Comparison of ENCODE assay signal across 8 cellular contexts in genomic region chr6:138289739-138290138, GRCh38.
DNase-seq lines count a peak whose midpoint lies in the region; ATAC-seq, FAIRE-seq and TF ChIP-seq lines count a peak whose summit lies in the region.

No MANE protein-coding gene starts in this region.

- H3K4me3 ChIP-seq in DND-41 (ENCODE audit: low read depth in 1 of 2, low read length in 2 of 2) (no peak overlapping the region), HepG2 (replicated peaks in 1 of 3; ENCODE audit: insufficient read depth in 1 of 3, low read depth in 2 of 3, low read length in 3 of 3) (no peak overlapping the region)

- peak; percentile 21 for FAIRE-seq in HepG2 (lab: Jason Lieb, UNC)
- FAIRE-seq in RCC 7860 (lab: Jason Lieb, UNC): no peak

- peak; percentile 44 for TF ChIP-seq RAD21 in HepG2 (CRISPR knock-in tag; IDR thresholded peaks at IDR 0.05)

- no peak for DNase-seq in DND-41
- DNase-seq in RPMI8226: peak; percentile 9
- DNase-seq in HepG2 (ENCODE audit: low spot score): peak; percentile 47
- DNase-seq in RCC 7860 (ENCODE audit: low spot score): no peak
- no peak for DNase-seq in activated CD4-positive, alpha-beta T cell treated with anti-CD3 and anti-CD28 coated beads, Interleukin-2, amount 10 ng/mL, durations not matched to agents 24 days and 14 days

- H3K27me3 ChIP-seq in DND-41 (ENCODE audit: insufficient read depth, low read length, poor library complexity): no peaks in the 10 kb centered on the region
- no peaks in the 10 kb centered on the region for H3K27me3 ChIP-seq in HepG2 (ENCODE audit: control insufficient read depth in 1 of 2, insufficient read depth in 2 of 2, low read length in 2 of 2)

- no TSS peak for BruUV-seq in HepG2 (replicated peaks; lab: Mats Ljungman, UMichigan)

- no peak overlapping the region for H3K27ac Mint-ChIP-seq in activated CD4-positive, alpha-beta T cell treated with anti-CD3 and anti-CD28 coated beads, Interleukin-2, amount 10 ng/mL, durations not matched to agents 24 days and 14 days

- 34% methylated on average over 6 of the region's 6 CpGs for WGBS in HepG2 (ENCODE audit: low lambda C conversion rate)

- H3K79me2 ChIP-seq in DND-41 (ENCODE audit: insufficient read depth, low read length): no peaks in the 10 kb centered on the region
- H3K79me2 ChIP-seq in HepG2 (ENCODE audit: insufficient read depth, low read length): no peaks in the 10 kb centered on the region

- ATAC-seq in DND-41 (ENCODE audit: insufficient read depth, low read depth) (no peak), GM21717 (IDR thresholded peaks at IDR 0.05; ENCODE audit: unreplicated experiment) (peak; percentile 69), HepG2 (peak; percentile 90), GM21786 (IDR thresholded peaks at IDR 0.05; ENCODE audit: unreplicated experiment) (no peak), HG03520 (IDR thresholded peaks at IDR 0.05; ENCODE audit: unreplicated experiment) (no peak)

- in situ Hi-C loops in HepG2 (cut with HindIII; ENCODE audit: extremely low pct_ligation_motif_present, low pct_unique_long_range_greater_than_20kb): loop anchor here (5.0 to 25.0 kb wide), 2 partner anchors 172 to 298 kb away; no protein-coding TSS in a partner anchor

- no peaks in the 10 kb centered on the region for H3K36me3 ChIP-seq in DND-41 (ENCODE audit: insufficient read depth, low read length)
- no peaks in the 10 kb centered on the region for H3K36me3 ChIP-seq in HepG2 (replicated peaks in 1 of 2; ENCODE audit: control insufficient read depth in 1 of 2, insufficient read depth in 2 of 2, low read length in 2 of 2)

- no peak overlapping the region for H3K4me3 Mint-ChIP-seq in activated CD4-positive, alpha-beta T cell treated with anti-CD3 and anti-CD28 coated beads, Interleukin-2, amount 10 ng/mL, durations not matched to agents 24 days and 14 days

- no peak overlapping the region for H3K9ac ChIP-seq in DND-41 (ENCODE audit: low read depth, low read length)
- H3K9ac ChIP-seq in HepG2 (ENCODE audit: insufficient read depth, low read depth, low read length): no peak overlapping the region

- TF ChIP-seq EP300 in HepG2 (IDR thresholded peaks at IDR 0.05; ENCODE audit: low read depth in 2 of 2, low read length in 2 of 2) (no peak), HepG2 (CRISPR knock-in tag; IDR thresholded peaks at IDR 0.05; ENCODE audit: borderline replicate concordance) (no peak)

- no peaks in the 10 kb centered on the region for H3K9me3 Mint-ChIP-seq in activated CD4-positive, alpha-beta T cell treated with anti-CD3 and anti-CD28 coated beads, Interleukin-2, amount 10 ng/mL, durations not matched to agents 24 days and 14 days

- H3K4me1 ChIP-seq in DND-41 (ENCODE audit: insufficient read depth, low read length) (no peaks in the 10 kb centered on the region), HepG2 (ENCODE audit: insufficient read depth, low read length) (0 out of 2 replicates have a peak, but pooled peaks cover 5% of the 10 kb centered on the region)

- no peak overlapping the region for H3K4me2 ChIP-seq in DND-41 (ENCODE audit: insufficient read depth, low read length)
- peak overlapping the region; percentile 56 for H3K4me2 ChIP-seq in HepG2 (ENCODE audit: low read depth, low read length)

- CTCF ChIA-PET in HepG2 (lab: Yijun Ruan, JAX; ENCODE audit: low intra/inter-chr PET ratio, low total read pairs): interaction anchor here (0.9 to 1.1 kb wide), 3 partner anchors 12 to 114 kb away, joined by 3 to 8 read pairs (median 3); partner anchors contain the start of gene HEBP2

- no peaks in the 10 kb centered on the region for H3K36me3 Mint-ChIP-seq in activated CD4-positive, alpha-beta T cell treated with anti-CD3 and anti-CD28 coated beads, Interleukin-2, amount 10 ng/mL, durations not matched to agents 24 days and 14 days (ENCODE audit: low read depth)

- POLR2A ChIA-PET in HepG2 (lab: Yijun Ruan, JAX): no interaction called here

- no peak for TF ChIP-seq POLR2A in HepG2 (IDR thresholded peaks at IDR 0.05; ENCODE audit: insufficient read depth in 1 of 2, low read depth in 2 of 2, low read length in 2 of 2)

- H3K27ac ChIP-seq in DND-41 (ENCODE audit: low read length) (no peak overlapping the region), HepG2 (ENCODE audit: extremely low read length, insufficient read depth, low read length) (no peak overlapping the region)

- peaks cover 2% of the 10 kb centered on the region for H3K4me1 Mint-ChIP-seq in activated CD4-positive, alpha-beta T cell treated with anti-CD3 and anti-CD28 coated beads, Interleukin-2, amount 10 ng/mL, durations not matched to agents 24 days and 14 days

- intact Hi-C loops in HepG2 (cut with micrococcal nuclease; ENCODE audit: unreplicated experiment): loop anchor here (1.0 to 5.0 kb wide), 3 partner anchors 218 to 302 kb away; no protein-coding TSS in a partner anchor
- intact Hi-C loops in activated CD4-positive, alpha-beta T cell treated with anti-CD3 and anti-CD28 coated beads, Interleukin-2, amount 10 ng/mL, durations not matched to agents 24 days and 14 days (cut with micrococcal nuclease): no loop called here

- H2AFZ ChIP-seq in DND-41 (ENCODE audit: low read depth, low read length) (no peak overlapping the region), HepG2 (ENCODE audit: low read length) (no peak overlapping the region)

- H3K27me3 Mint-ChIP-seq in activated CD4-positive, alpha-beta T cell treated with anti-CD3 and anti-CD28 coated beads, Interleukin-2, amount 10 ng/mL, durations not matched to agents 24 days and 14 days: no peaks in the 10 kb centered on the region

- no peaks in the 10 kb centered on the region for H3K9me3 ChIP-seq in DND-41 (ENCODE audit: insufficient read depth, low read length, severe bottlenecking)
- no peaks in the 10 kb centered on the region for H3K9me3 ChIP-seq in HepG2 (ENCODE audit: low read length)

- peak; percentile 21 for TF ChIP-seq CTCF in DND-41 (IDR thresholded peaks at IDR 0.05; ENCODE audit: borderline replicate concordance, extremely low read depth, low read length, poor library complexity, severe bottlenecking)
- TF ChIP-seq CTCF in HepG2 (CRISPR knock-in tag; IDR thresholded peaks at IDR 0.05): peak; percentile 86

- H4K20me1 ChIP-seq in DND-41 (ENCODE audit: insufficient read depth, low read length) (no peaks in the 10 kb centered on the region), HepG2 (ENCODE audit: insufficient read depth, low read length) (no peaks in the 10 kb centered on the region)

TF ChIP-seq in HepG2, 621 proteins besides CTCF, POLR2A, EP300 and RAD21 (continues in another document):
- TF ChIP-seq SATB2 (CRISPR knock-in tag; IDR thresholded peaks at IDR 0.05): no peak
- 0 out of 2 replicates have a peak, but pooled peaks have one; percentile 35 for TF ChIP-seq RNF2 (conservative IDR thresholded peaks at IDR 0.05; ENCODE audit: low read depth)
- TF ChIP-seq HDAC6 (IDR thresholded peaks at IDR 0.05; ENCODE audit: low read depth, low read length): no peak
- peak; percentile 63 for TF ChIP-seq SMC3 (IDR thresholded peaks at IDR 0.05; ENCODE audit: low read length)
- peak; percentile 34; the same call in 1 of the 2 replicates for TF ChIP-seq ZFX (CRISPR knock-in tag; IDR thresholded peaks at IDR 0.05; ENCODE audit: low read depth)
- peak; percentile 47; the same call in 1 of the 3 replicates for TF ChIP-seq MXI1 (IDR thresholded peaks at IDR 0.05; ENCODE audit: borderline replicate concordance, low read depth, low read length)
- TF ChIP-seq KDM2A (CRISPR knock-in tag; IDR thresholded peaks at IDR 0.05; ENCODE audit: borderline replicate concordance, low read depth): peak; percentile 58; the same call in 1 of the 2 replicates
- 0 out of 2 replicates have a peak, but pooled peaks have one; percentile 25 for TF ChIP-seq ZNF747 (CRISPR knock-in tag; IDR thresholded peaks at IDR 0.05; ENCODE audit: borderline replicate concordance)
- no peak for TF ChIP-seq ZNF780A (CRISPR knock-in tag; IDR thresholded peaks at IDR 0.05)
- TF ChIP-seq YY1 (IDR thresholded peaks at IDR 0.05; ENCODE audit: insufficient read depth, insufficient replicate concordance, low read depth, low read length): peak; percentile 19
- peak; percentile 58 for TF ChIP-seq MAX (IDR thresholded peaks at IDR 0.05)
- no peak for TF ChIP-seq MAZ (IDR thresholded peaks at IDR 0.05; ENCODE audit: borderline replicate concordance, low read depth, low read length)
- 0 out of 2 replicates have a peak, but pooled peaks have one; percentile 29 for TF ChIP-seq MAZ (CRISPR knock-in tag; IDR thresholded peaks at IDR 0.05; ENCODE audit: low read depth)
- TF ChIP-seq, protein P1, sequence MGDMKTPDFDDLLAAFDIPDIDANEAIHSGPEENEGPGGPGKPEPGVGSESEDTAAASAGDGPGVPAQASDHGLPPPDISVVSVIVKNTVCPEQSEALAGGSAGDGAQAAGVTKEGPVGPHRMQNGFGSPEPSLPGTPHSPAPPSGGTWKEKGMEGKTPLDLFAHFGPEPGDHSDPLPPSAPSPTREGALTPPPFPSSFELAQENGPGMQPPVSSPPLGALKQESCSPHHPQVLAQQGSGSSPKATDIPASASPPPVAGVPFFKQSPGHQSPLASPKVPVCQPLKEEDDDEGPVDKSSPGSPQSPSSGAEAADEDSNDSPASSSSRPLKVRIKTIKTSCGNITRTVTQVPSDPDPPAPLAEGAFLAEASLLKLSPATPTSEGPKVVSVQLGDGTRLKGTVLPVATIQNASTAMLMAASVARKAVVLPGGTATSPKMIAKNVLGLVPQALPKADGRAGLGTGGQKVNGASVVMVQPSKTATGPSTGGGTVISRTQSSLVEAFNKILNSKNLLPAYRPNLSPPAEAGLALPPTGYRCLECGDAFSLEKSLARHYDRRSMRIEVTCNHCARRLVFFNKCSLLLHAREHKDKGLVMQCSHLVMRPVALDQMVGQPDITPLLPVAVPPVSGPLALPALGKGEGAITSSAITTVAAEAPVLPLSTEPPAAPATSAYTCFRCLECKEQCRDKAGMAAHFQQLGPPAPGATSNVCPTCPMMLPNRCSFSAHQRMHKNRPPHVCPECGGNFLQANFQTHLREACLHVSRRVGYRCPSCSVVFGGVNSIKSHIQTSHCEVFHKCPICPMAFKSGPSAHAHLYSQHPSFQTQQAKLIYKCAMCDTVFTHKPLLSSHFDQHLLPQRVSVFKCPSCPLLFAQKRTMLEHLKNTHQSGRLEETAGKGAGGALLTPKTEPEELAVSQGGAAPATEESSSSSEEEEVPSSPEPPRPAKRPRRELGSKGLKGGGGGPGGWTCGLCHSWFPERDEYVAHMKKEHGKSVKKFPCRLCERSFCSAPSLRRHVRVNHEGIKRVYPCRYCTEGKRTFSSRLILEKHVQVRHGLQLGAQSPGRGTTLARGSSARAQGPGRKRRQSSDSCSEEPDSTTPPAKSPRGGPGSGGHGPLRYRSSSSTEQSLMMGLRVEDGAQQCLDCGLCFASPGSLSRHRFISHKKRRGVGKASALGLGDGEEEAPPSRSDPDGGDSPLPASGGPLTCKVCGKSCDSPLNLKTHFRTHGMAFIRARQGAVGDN (CRISPR knock-in tag; IDR thresholded peaks at IDR 0.05): peak; percentile 41
- TF ChIP-seq MXD4 (CRISPR knock-in tag; IDR thresholded peaks at IDR 0.05): peak; percentile 39; the same call in 1 of the 2 replicates
- no peak for TF ChIP-seq ZNF205 (CRISPR knock-in tag; IDR thresholded peaks at IDR 0.05)

Comparison
In these comparisons a context has a peak if more than half of its experiments do, and no peak if none do; other contexts are left out.
1. ATAC-seq: peak in GM21717 (single experiment) and HepG2 (single experiment); none in DND-41 (single experiment), GM21786 (single experiment) and HG03520 (single experiment).
2. DNase-seq: peak in RPMI8226 (single experiment) and HepG2 (single experiment); none in DND-41 (single experiment), RCC 7860 (single experiment) and activated CD4-positive, alpha-beta T cell treated with anti-CD3 and anti-CD28 coated beads, Interleukin-2, amount 10 ng/mL, durations not matched to agents 24 days and 14 days (single experiment).